8 cellular contexts compared by ENCODE assay signal in genomic region chr16:78099372-78100161, GRCh38. TPM values are rescaled to one million over a fixed set of nuclear protein-coding genes. Genes with fewer than 3 reads are reported as not detected.
A peak's percentile ranks its signal among the peaks of the same experiment; 100 is the strongest.
DNase-seq lines count a peak whose midpoint lies in the region; ATAC-seq and TF ChIP-seq lines count a peak whose summit lies in the region.

Gene WWOX, plus strand, starts transcription at chr16:78099654.

- H2AK9ac ChIP-seq in IMR-90 (replicated peaks; ENCODE audit: low read depth, low read length, poor library complexity), result peak within 1 kb of the TSS; percentile 85

- H3K9me1 ChIP-seq in IMR-90 (ENCODE audit: insufficient read depth, low read length), result no peaks in the 10 kb centered on the region; the same call in 1 of the 2 replicates

- no peaks in the 10 kb centered on the region for H3K27me3 ChIP-seq in IMR-90 (ENCODE audit: control insufficient read depth, insufficient read depth, low read length)

- TF ChIP-seq RAD21 in IMR-90 (IDR thresholded peaks at IDR 0.05; ENCODE audit: low read length), result no peak

- DNase-seq in DMS153 (lab: John Stamatoyannopoulos, UW) (peak; percentile 98), IMR-90 (peak; percentile 98), OCI-M2 (lab: John Stamatoyannopoulos, UW; ENCODE audit: unreplicated experiment) (peak; percentile 79), activated T-cell treated with anti-CD3 and anti-CD28 coated beads for 4 hours (peak; percentile 85), epithelial cell of prostate (ENCODE audit: low read depth, low spot score) (peak; percentile 94), mucosa of gallbladder (ENCODE audit: low spot score) (peak; percentile 97)
- peak; percentile 81 to 91 for DNase-seq in stimulated activated CD8-positive, alpha-beta memory T cell treated with anti-CD3 and anti-CD28 coated beads, Interleukin-4, amount 100 ng/mL, for 4 hours (ENCODE audit: low read depth in 2 of 2, low spot score in 1 of 2)

- peak within 1 kb of the TSS; percentile 66; the same call in 1 of the 2 replicates for H3K14ac ChIP-seq in IMR-90 (replicated peaks; ENCODE audit: low read depth, low read length)

- no peak within 1 kb of the TSS for H3K56ac ChIP-seq in IMR-90 (ENCODE audit: extremely low read depth, insufficient read depth, low read length)

- peak; percentile 98 for ATAC-seq in GM21528 (IDR thresholded peaks at IDR 0.05; ENCODE audit: low FRiP score, unreplicated experiment)
- ATAC-seq in IMR-90 (ENCODE audit: low read depth), result peak; percentile 99

- peak within 1 kb of the TSS; percentile 38 to 89 for H4K8ac ChIP-seq in IMR-90 (ENCODE audit: low read depth in 2 of 2, low read length in 2 of 2)

- no peak for TF ChIP-seq POLR2A in IMR-90 (IDR thresholded peaks at IDR 0.05; ENCODE audit: low read depth, low read length)

- H3K27ac ChIP-seq in IMR-90 (ENCODE audit: insufficient read depth, low read length), result peak within 1 kb of the TSS; percentile 52
- peak within 1 kb of the TSS; percentile 71 for H3K27ac ChIP-seq in epithelial cell of prostate

- no peaks in the 10 kb centered on the region for H3K9me3 ChIP-seq in IMR-90 (ENCODE audit: control insufficient read depth, insufficient read depth, low read length)

- H2AK5ac ChIP-seq in IMR-90 (ENCODE audit: low read depth, low read length), result 0 out of 2 replicates have a peak within 1 kb of the TSS, but pooled peaks have one; percentile 13

- peak within 1 kb of the TSS; percentile 100 for H2AFZ ChIP-seq in IMR-90 (replicated peaks; ENCODE audit: low read length, poor library complexity)

- H4K20me1 ChIP-seq in IMR-90 (ENCODE audit: insufficient read depth, low read length), result no peaks in the 10 kb centered on the region

- H3K79me1 ChIP-seq in IMR-90 (ENCODE audit: low read depth in 1 of 2, low read length in 2 of 2), result peaks cover 0 to 3% of the 10 kb centered on the region in 2 experiments; a peak in 1 of 4 replicates

- H3K4me2 ChIP-seq in IMR-90 (ENCODE audit: low read depth, low read length), result peak within 1 kb of the TSS; percentile 94

- H4K91ac ChIP-seq in IMR-90 (ENCODE audit: insufficient read depth, low read depth, low read length), result peak within 1 kb of the TSS; percentile 26; the same call in 1 of the 2 replicates

- H3K23ac ChIP-seq in IMR-90 (ENCODE audit: low read depth, low read length), result peak within 1 kb of the TSS; percentile 29; the same call in 1 of the 2 replicates

- POLR2A ChIA-PET in IMR-90 (lab: Charles Lee; ENCODE audit: unreplicated experiment), result no interaction called here

- WGBS in IMR-90 (ENCODE audit: extremely low coverage in 2 of 2, insufficient read length in 1 of 2), 2 experiments, result 0% methylated on average over 70 of the region's 83 CpGs; no CpG with 5 or more reads in 1 of the 2 experiments

- BruUV-seq in IMR-90 (replicated peaks; lab: Mats Ljungman, UMichigan), result no TSS peak

- no peak within 1 kb of the TSS for H2BK20ac ChIP-seq in IMR-90 (ENCODE audit: low read depth, low read length)

- H2BK15ac ChIP-seq in IMR-90 (ENCODE audit: low read depth, low read length), result no peak within 1 kb of the TSS

- H3K4ac ChIP-seq in IMR-90 (ENCODE audit: low read depth, low read length), result peak within 1 kb of the TSS; percentile 62

- no peak within 1 kb of the TSS for H3K18ac ChIP-seq in IMR-90 (ENCODE audit: low read depth, low read length)

- peak within 1 kb of the TSS; percentile 74 for H3K9ac ChIP-seq in IMR-90 (ENCODE audit: low read depth, low read length)

- H2BK5ac ChIP-seq in IMR-90 (ENCODE audit: low read depth, low read length, poor library complexity, severe bottlenecking), result peak within 1 kb of the TSS; percentile 42

- H4K5ac ChIP-seq in IMR-90 (ENCODE audit: low read depth, low read length), result peak within 1 kb of the TSS; percentile 58

- no peak within 1 kb of the TSS for H2BK120ac ChIP-seq in IMR-90 (ENCODE audit: low read depth, low read length)

- H3K4me1 ChIP-seq in IMR-90 (ENCODE audit: control insufficient read depth, insufficient read depth, low read length), result no peaks in the 10 kb centered on the region

- CTCF ChIA-PET in IMR-90 (lab: Yijun Ruan, JAX), result interaction anchor here (1.0 to 1.2 kb wide), 2 partner anchors 10 to 81 kb away, joined by 3 to 5 read pairs; no protein-coding TSS in a partner anchor

- intact Hi-C loops in IMR-90 (cut with micrococcal nuclease), result loop anchor here (1.0 to 5.0 kb wide), 3 partner anchors 424 to 863 kb away; no protein-coding TSS in a partner anchor

- no peaks in the 10 kb centered on the region for H3K36me3 ChIP-seq in IMR-90 (ENCODE audit: control insufficient read depth, insufficient read depth, low read length)

- peak within 1 kb of the TSS; percentile 80 for H3K4me3 ChIP-seq in IMR-90 (ENCODE audit: insufficient read depth, low read depth, low read length)

- TF ChIP-seq CTCF in IMR-90 (conservative IDR thresholded peaks at IDR 0.05; ENCODE audit: low read depth, low read length), result peak; percentile 70

- in situ Hi-C loops in IMR-90 (cut with MboI; ENCODE audit: low sequenced_read_pairs), result no loop called here

- dilution Hi-C loops in IMR-90 (cut with HindIII; ENCODE audit: low sequenced_read_pairs, unreplicated experiment), result no loop called here

TF ChIP-seq in IMR-90, 13 proteins besides CTCF, POLR2A, EP300 and RAD21:
- TF ChIP-seq CHD1 (IDR thresholded peaks at IDR 0.05; ENCODE audit: low read depth, low read length) (no peak), ELK1 (IDR thresholded peaks at IDR 0.05; ENCODE audit: borderline replicate concordance, low read depth, low read length) (no peak), MAZ (IDR thresholded peaks at IDR 0.05; ENCODE audit: borderline replicate concordance, low read depth, low read length) (peak; percentile 97), MAFK (IDR thresholded peaks at IDR 0.05; ENCODE audit: low read depth, low read length) (peak; percentile 27; the same call in 1 of the 2 replicates), FOS (IDR thresholded peaks at IDR 0.05; ENCODE audit: low read depth, low read length) (0 out of 2 replicates have a peak, but pooled peaks have one; percentile 3), BHLHE40 (IDR thresholded peaks at IDR 0.05; ENCODE audit: low read depth, low read length) (peak; percentile 15; the same call in 1 of the 2 replicates), NFE2L2 (IDR thresholded peaks at IDR 0.05; ENCODE audit: low read depth, low read length) (0 out of 2 replicates have a peak, but pooled peaks have one; percentile 14), SMC3 (IDR thresholded peaks at IDR 0.05; ENCODE audit: low read depth, low read length) (peak; percentile 36), CEBPB (IDR thresholded peaks at IDR 0.05; ENCODE audit: low read depth, low read length) (no peak), MXI1 (IDR thresholded peaks at IDR 0.05; ENCODE audit: borderline replicate concordance, low read depth, low read length) (peak; percentile 85), RCOR1 (IDR thresholded peaks at IDR 0.05; ENCODE audit: insufficient replicate concordance, low read length) (peak; percentile 35), RFX5 (IDR thresholded peaks at IDR 0.05; ENCODE audit: low read depth, low read length) (peak; percentile 56; the same call in 1 of the 2 replicates)
- TF ChIP-seq, protein P1, sequence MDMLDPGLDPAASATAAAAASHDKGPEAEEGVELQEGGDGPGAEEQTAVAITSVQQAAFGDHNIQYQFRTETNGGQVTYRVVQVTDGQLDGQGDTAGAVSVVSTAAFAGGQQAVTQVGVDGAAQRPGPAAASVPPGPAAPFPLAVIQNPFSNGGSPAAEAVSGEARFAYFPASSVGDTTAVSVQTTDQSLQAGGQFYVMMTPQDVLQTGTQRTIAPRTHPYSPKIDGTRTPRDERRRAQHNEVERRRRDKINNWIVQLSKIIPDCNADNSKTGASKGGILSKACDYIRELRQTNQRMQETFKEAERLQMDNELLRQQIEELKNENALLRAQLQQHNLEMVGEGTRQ (IDR thresholded peaks at IDR 0.05; ENCODE audit: low read depth, low read length), result no peak

RNA-seq across cellular contexts. Expression of gene WWOX, which starts in this region (rescaled TPM):
- 5.4 and 8.9 TPM in 2 replicates for total RNA-seq in IMR-90 (2012; rRNA removed)
- 2.7 and 3.2 TPM in 2 replicates for polyA plus RNA-seq in IMR-90 (2012; rRNA removed)
- 3.3 and 3.9 TPM in 2 replicates for polyA plus RNA-seq in IMR-90 (2012; cell fraction: cytosol; rRNA removed)
- 3.7 and 7.0 TPM in 2 replicates for polyA plus RNA-seq in IMR-90 (2012; cell fraction: nucleus; rRNA removed; ENCODE audit: low replicate concordance)
- total RNA-seq in mucosa of gallbladder, result 28.2 TPM

Comparison
In these comparisons a context has a peak if more than half of its experiments do, and no peak if none do; other contexts are left out.
1. Peak in every context shown above with its lines: DNase-seq, ATAC-seq, H3K4me3 ChIP-seq and H3K27ac ChIP-seq.